9 cellular contexts compared by ENCODE assay signal in the genomic region with DNA sequence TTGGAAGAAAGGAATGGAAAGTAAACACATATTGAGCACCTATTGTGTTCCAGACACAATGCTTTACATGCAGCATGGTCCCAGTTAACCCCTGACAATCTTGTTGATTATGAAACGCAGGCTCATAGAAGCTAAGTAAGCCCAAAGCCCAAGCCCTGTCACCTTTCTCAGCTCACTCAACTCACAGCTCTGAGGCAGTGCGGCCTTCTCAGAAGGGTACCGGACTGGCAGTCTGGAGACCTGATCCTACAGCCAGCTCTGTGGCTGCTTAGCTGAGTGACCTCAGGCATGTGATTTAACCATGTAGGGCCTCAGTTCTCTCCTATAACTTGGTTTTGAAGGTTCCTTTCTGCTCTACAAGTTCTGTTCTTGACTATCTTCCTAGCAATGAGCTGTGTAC. TPM values are rescaled to one million over a fixed set of nuclear protein-coding genes. Genes with fewer than 3 reads are reported as not detected.
DNase-seq lines count a peak whose midpoint lies in the region; TF ChIP-seq lines count a peak whose summit lies in the region.
"Had no signal": no experiment of that assay in that cellular context is flagged by ENCODE, and none has a peak within 500 bp of the region (broad histone marks: within the 10 kb centered on the region; RNA-seq: fewer than 3 reads in every experiment).

No MANE protein-coding gene starts in this region.

- H3K79me1 ChIP-seq in trophoblast cell (ENCODE audit: low read length), result no peaks in the 10 kb centered on the region

- CTCF ChIA-PET in mammary epithelial cell (lab: Charles Lee; ENCODE audit: low non-redundant PET), result no interaction called here

- H3K27ac Mint-ChIP-seq in IgD-negative memory B cell, result peak overlapping the region; percentile 94 to 100 (median 99)

- peak overlapping the region; percentile 93; the same call in 1 of the 2 replicates for H3K4me3 ChIP-seq in BE2C (ENCODE audit: low read depth, low read length)
- no peak overlapping the region for H3K4me3 ChIP-seq in mammary epithelial cell (replicated peaks in 1 of 3; ENCODE audit: insufficient read depth in 1 of 3, low read depth in 2 of 3, low read length in 3 of 3)
- H3K4me3 ChIP-seq in neural cell (ENCODE audit: low read length), result peak overlapping the region; percentile 56
- no peak overlapping the region for H3K4me3 ChIP-seq in trophoblast cell (ENCODE audit: low read depth, low read length)

- H2AFZ ChIP-seq in mammary epithelial cell (ENCODE audit: low read depth, low read length), result peak overlapping the region; percentile 99
- no peak overlapping the region for H2AFZ ChIP-seq in neural cell (ENCODE audit: low read depth, low read length)
- H2AFZ ChIP-seq in trophoblast cell (ENCODE audit: insufficient read depth, low read length, poor library complexity), result no peak overlapping the region

- H3K27me3 ChIP-seq in BE2C (no peaks in the 10 kb centered on the region), mammary epithelial cell (ENCODE audit: insufficient read depth, low read length) (no peaks in the 10 kb centered on the region), neural cell (ENCODE audit: insufficient read depth, low read depth, low read length) (no peaks in the 10 kb centered on the region), trophoblast cell (ENCODE audit: insufficient read depth, low read length) (no peaks in the 10 kb centered on the region)

- H2AK5ac ChIP-seq in trophoblast cell (ENCODE audit: low read length), result no peak overlapping the region

- H3K9me3 Mint-ChIP-seq in IgD-negative memory B cell, result no peaks in the 10 kb centered on the region

- no peak for TF ChIP-seq EP300 in neural cell (conservative IDR thresholded peaks at IDR 0.05; ENCODE audit: poor library complexity, severe bottlenecking)

- no peak for TF ChIP-seq RAD21 in neural cell (conservative IDR thresholded peaks at IDR 0.05)

- dilution Hi-C loops in mammary epithelial cell (cut with HindIII; ENCODE audit: low sequenced_read_pairs), result loop anchor here (5.0 to 25.0 kb wide), 2 partner anchors 53 to 502 kb away; no protein-coding TSS in a partner anchor

- H4K12ac ChIP-seq in trophoblast cell (ENCODE audit: low read depth, low read length), result no peak overlapping the region

- no peak overlapping the region for H3K27ac ChIP-seq in mammary epithelial cell (ENCODE audit: insufficient read depth, low read depth, low read length)
- peak overlapping the region; percentile 16 for H3K27ac ChIP-seq in neural cell (ENCODE audit: low read length)
- H3K27ac ChIP-seq in trophoblast cell (ENCODE audit: low read depth, low read length), result no peak overlapping the region

- in situ Hi-C loops in mammary epithelial cell (cut with MboI; ENCODE audit: low sequenced_read_pairs in 2 of 2), result loop anchor here (5.0 to 25.0 kb wide), 2 partner anchors 142 to 502 kb away; no protein-coding TSS in a partner anchor

- no peak overlapping the region for H3K23ac ChIP-seq in trophoblast cell (ENCODE audit: low read length)

- H3K27me3 Mint-ChIP-seq in IgD-negative memory B cell, result no peaks in the 10 kb centered on the region

- no peak for TF ChIP-seq CTCF in BE2C (IDR thresholded peaks at IDR 0.05; ENCODE audit: low read depth, low read length)
- no peak for TF ChIP-seq CTCF in mammary epithelial cell (conservative IDR thresholded peaks at IDR 0.05 in 1 of 2, IDR thresholded peaks at IDR 0.05 in 1 of 2; ENCODE audit: extremely low read depth in 1 of 2, insufficient read depth in 1 of 2, low read depth in 1 of 2, low read length in 2 of 2)
- TF ChIP-seq CTCF in neural cell (IDR thresholded peaks at IDR 0.05; ENCODE audit: poor library complexity, severe bottlenecking), result no peak

- H3K79me2 ChIP-seq in mammary epithelial cell (ENCODE audit: insufficient read depth, low read length) (no peaks in the 10 kb centered on the region), neural cell (replicated peaks; ENCODE audit: insufficient read depth, low read length) (no peaks in the 10 kb centered on the region), trophoblast cell (ENCODE audit: control insufficient read depth, insufficient read depth, low read length, poor library complexity) (no peaks in the 10 kb centered on the region)

- H3K4me1 ChIP-seq in BE2C (peaks cover 3% of the 10 kb centered on the region; the same call in 1 of the 2 replicates), mammary epithelial cell (ENCODE audit: insufficient read depth, low read length) (peaks cover 2% of the 10 kb centered on the region), trophoblast cell (ENCODE audit: control insufficient read depth in 1 of 2, insufficient read depth in 2 of 2, low read length in 2 of 2) (no peaks in the 10 kb centered on the region)

- H3K9ac ChIP-seq in mammary epithelial cell (ENCODE audit: insufficient read depth, low read length) (no peak overlapping the region), neural cell (ENCODE audit: low read length) (peak overlapping the region; percentile 42), trophoblast cell (ENCODE audit: low read length) (no peak overlapping the region)

- no peak overlapping the region for H2BK120ac ChIP-seq in trophoblast cell (ENCODE audit: insufficient read depth, low read length, poor library complexity)

- no peak overlapping the region for H3K4ac ChIP-seq in trophoblast cell (ENCODE audit: low read depth, low read length)

- no peak overlapping the region for H3K18ac ChIP-seq in trophoblast cell (ENCODE audit: low read length)

- H3K4me1 Mint-ChIP-seq in IgD-negative memory B cell, result peaks cover 19 to 33% (median 28%) of the 10 kb centered on the region in 3 donors

- no peaks in the 10 kb centered on the region for H3K9me2 ChIP-seq in neural cell (ENCODE audit: insufficient read depth, low read length)

- H4K91ac ChIP-seq in trophoblast cell (ENCODE audit: low read depth, low read length), result no peak overlapping the region

- no peaks in the 10 kb centered on the region for H3F3A ChIP-seq in neural cell (ENCODE audit: insufficient read depth, low read length, poor library complexity, severe bottlenecking)

- intact Hi-C loops in mammary epithelial cell (cut with micrococcal nuclease), result no loop called here

- no peak overlapping the region for H2BK5ac ChIP-seq in trophoblast cell (ENCODE audit: low read depth, low read length, poor library complexity)

- H3K36me3 ChIP-seq in BE2C (no peaks in the 10 kb centered on the region), mammary epithelial cell (ENCODE audit: insufficient read depth, low read length) (no peaks in the 10 kb centered on the region), neural cell (ENCODE audit: insufficient read depth, low read length) (no peaks in the 10 kb centered on the region), trophoblast cell (ENCODE audit: control insufficient read depth in 1 of 2, insufficient read depth in 2 of 2, low read length in 2 of 2) (no peaks in the 10 kb centered on the region)

- H4K8ac ChIP-seq in trophoblast cell (ENCODE audit: low read depth, low read length), result no peak overlapping the region

- H3K4me3 Mint-ChIP-seq in IgD-negative memory B cell, result peak overlapping the region; percentile 98 to 100 (median 99)

- peak overlapping the region; percentile 76 for H3K4me2 ChIP-seq in mammary epithelial cell (ENCODE audit: insufficient read depth, low read depth, low read length)
- no peak overlapping the region for H3K4me2 ChIP-seq in neural cell (ENCODE audit: low read length)
- H3K4me2 ChIP-seq in trophoblast cell (ENCODE audit: low read length), result no peak overlapping the region

- H3K36me3 Mint-ChIP-seq in IgD-negative memory B cell, result peaks cover 7% of the 10 kb centered on the region

- WGBS in mammary epithelial cell (ENCODE audit: low coverage, missing lambda C conversion rate), result 67% methylated on average over 3 of the region's 3 CpGs
- no CpG with 5 or more reads among the region's 3 CpGs for WGBS in trophoblast cell (ENCODE audit: extremely low coverage, insufficient coverage, insufficient read length)

- no TSS peak for BruUV-seq in mammary epithelial cell (replicated peaks; lab: Mats Ljungman, UMichigan)

- DNase-seq in BE2C (no peak), mammary epithelial cell (no peak), T1000 (lab: John Stamatoyannopoulos, UW) (no peak), trophoblast cell (no peak), cerebellar nuclear complex (lab: John Stamatoyannopoulos, UW) (no peak), glomerular visceral epithelial cell (ENCODE audit: extremely low spot score) (no peak)
- DNase-seq: cortex of kidney had no signal

- H2BK12ac ChIP-seq in trophoblast cell (ENCODE audit: low read length), result no peak overlapping the region

- H3K14ac ChIP-seq in trophoblast cell (ENCODE audit: low read length), result no peak overlapping the region

- H3K9me3 ChIP-seq in BE2C (no peaks in the 10 kb centered on the region), mammary epithelial cell (replicated peaks; ENCODE audit: insufficient read depth, low read length) (no peaks in the 10 kb centered on the region), neural cell (ENCODE audit: low read length) (peaks cover 5% of the 10 kb centered on the region), trophoblast cell (ENCODE audit: insufficient read depth, low read depth, low read length) (no peaks in the 10 kb centered on the region)

- H4K20me1 ChIP-seq in mammary epithelial cell (ENCODE audit: insufficient read depth, low read length) (no peaks in the 10 kb centered on the region), neural cell (ENCODE audit: insufficient read depth) (no peaks in the 10 kb centered on the region)

RNA-seq across cellular contexts. Expression of a gene that starts 0.5 kb away (rescaled TPM):
- 1.3 TPM for polyA plus RNA-seq in BE2C (2012; ENCODE audit: insufficient read depth, insufficient read length, low read depth)
- polyA plus RNA-seq in IgD-negative memory B cell, result 8.9 TPM
- total RNA-seq in mammary epithelial cell, result 1 to 10 TPM; 3.0 to 3.5 TPM
- 3.0 TPM for polyA plus RNA-seq in mammary epithelial cell
- polyA minus RNA-seq in mammary epithelial cell, result 2.2 TPM
- polyA plus RNA-seq in neural cell, result 0.47 and 0.76 TPM in 2 replicates
- 0.97 and 1.0 TPM in 2 replicates for polyA minus RNA-seq in neural cell
- polyA plus RNA-seq in trophoblast cell (2013), result 1.2 and 1.4 TPM in 2 replicates

RNA-seq across cellular contexts. Expression of a gene that starts 14.7 kb away (rescaled TPM):
- polyA plus RNA-seq in BE2C (2012; ENCODE audit: insufficient read depth, insufficient read length, low read depth), result 279 TPM
- polyA plus RNA-seq in IgD-negative memory B cell, result 1.9 TPM
- under 1 TPM; 0.33 to 0.52 TPM for total RNA-seq in mammary epithelial cell
- 0.80 TPM for polyA plus RNA-seq in mammary epithelial cell
- polyA minus RNA-seq in mammary epithelial cell, result 3.0 TPM
- polyA plus RNA-seq in neural cell, result 1.1 and 2.3 TPM in 2 replicates
- 0.46 TPM in 1 of 2 replicates, not detected in the other for polyA minus RNA-seq in neural cell
- 138 and 141 TPM in 2 replicates for polyA plus RNA-seq in trophoblast cell (2013)

Comparison
In these comparisons a context has a peak if more than half of its experiments do, and no peak if none do; other contexts are left out.
1. H3K4me3 ChIP-seq: peak in BE2C (single experiment) and neural cell (single experiment); none in mammary epithelial cell (0 of 3) and trophoblast cell (single experiment).